ENCODE assay signal across 2 cellular contexts in the genomic region with DNA sequence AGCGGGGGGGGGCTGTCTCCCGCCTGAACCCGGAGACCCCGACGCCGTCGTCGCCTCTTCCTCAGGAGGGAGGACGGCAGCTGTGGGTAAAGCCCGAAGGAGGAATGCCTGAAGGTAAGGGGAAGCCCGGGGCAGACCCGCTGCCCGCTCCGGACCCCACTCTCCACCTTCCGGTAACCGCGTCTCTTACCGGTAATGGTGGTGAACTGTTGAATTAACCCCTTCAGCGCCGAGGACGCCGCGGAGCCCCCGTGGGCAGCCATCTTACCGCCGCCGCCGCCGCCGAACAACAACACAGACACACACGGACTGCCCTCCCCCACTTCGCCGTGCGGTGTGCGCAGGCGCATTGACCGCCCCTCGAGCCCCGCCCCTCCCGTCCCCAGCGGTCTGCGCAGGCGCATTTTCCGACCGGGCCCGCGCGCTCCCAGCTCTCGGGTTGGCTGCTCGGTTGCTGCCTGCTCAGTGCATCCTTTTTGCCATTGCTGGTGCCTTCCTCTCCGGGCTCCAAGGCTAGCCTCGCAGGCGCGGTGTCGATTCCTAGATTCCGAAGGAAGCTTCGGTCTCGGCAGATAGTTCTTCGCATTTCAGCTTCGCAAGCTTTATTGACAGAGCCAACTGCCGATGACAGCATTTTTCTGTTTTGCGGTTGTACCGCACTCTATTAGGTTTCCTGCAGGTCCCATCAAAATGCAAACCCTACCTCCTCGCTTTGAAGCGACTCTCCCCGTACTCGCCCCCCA.
TF ChIP-seq lines count a peak whose summit lies in the region.

A gene with protein sequence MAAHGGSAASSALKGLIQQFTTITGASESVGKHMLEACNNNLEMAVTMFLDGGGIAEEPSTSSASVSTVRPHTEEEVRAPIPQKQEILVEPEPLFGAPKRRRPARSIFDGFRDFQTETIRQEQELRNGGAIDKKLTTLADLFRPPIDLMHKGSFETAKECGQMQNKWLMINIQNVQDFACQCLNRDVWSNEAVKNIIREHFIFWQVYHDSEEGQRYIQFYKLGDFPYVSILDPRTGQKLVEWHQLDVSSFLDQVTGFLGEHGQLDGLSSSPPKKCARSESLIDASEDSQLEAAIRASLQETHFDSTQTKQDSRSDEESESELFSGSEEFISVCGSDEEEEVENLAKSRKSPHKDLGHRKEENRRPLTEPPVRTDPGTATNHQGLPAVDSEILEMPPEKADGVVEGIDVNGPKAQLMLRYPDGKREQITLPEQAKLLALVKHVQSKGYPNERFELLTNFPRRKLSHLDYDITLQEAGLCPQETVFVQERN (minus strand): TSS at position 291 of the 743 bp plus-strand sequence. CDS start 28 bp downstream, at position 263.

TF ChIP-seq in IMR-90, 13 proteins besides CTCF, POLR2A, EP300 and RAD21:
- TF ChIP-seq RFX5 (IDR thresholded peaks at IDR 0.05; ENCODE audit: low read depth, low read length), result 0 out of 2 replicates have a peak, but pooled peaks have one; percentile 23
- no peak for TF ChIP-seq CEBPB (IDR thresholded peaks at IDR 0.05; ENCODE audit: low read depth, low read length)
- no peak for TF ChIP-seq BHLHE40 (IDR thresholded peaks at IDR 0.05; ENCODE audit: low read depth, low read length)
- TF ChIP-seq, protein P1, sequence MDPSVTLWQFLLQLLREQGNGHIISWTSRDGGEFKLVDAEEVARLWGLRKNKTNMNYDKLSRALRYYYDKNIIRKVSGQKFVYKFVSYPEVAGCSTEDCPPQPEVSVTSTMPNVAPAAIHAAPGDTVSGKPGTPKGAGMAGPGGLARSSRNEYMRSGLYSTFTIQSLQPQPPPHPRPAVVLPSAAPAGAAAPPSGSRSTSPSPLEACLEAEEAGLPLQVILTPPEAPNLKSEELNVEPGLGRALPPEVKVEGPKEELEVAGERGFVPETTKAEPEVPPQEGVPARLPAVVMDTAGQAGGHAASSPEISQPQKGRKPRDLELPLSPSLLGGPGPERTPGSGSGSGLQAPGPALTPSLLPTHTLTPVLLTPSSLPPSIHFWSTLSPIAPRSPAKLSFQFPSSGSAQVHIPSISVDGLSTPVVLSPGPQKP (IDR thresholded peaks at IDR 0.05; ENCODE audit: borderline replicate concordance, low read depth, low read length), result no peak
- TF ChIP-seq MXI1 (IDR thresholded peaks at IDR 0.05; ENCODE audit: borderline replicate concordance, low read depth, low read length), result no peak
- TF ChIP-seq SMC3 (IDR thresholded peaks at IDR 0.05; ENCODE audit: low read depth, low read length), result no peak
- TF ChIP-seq USF2 (IDR thresholded peaks at IDR 0.05; ENCODE audit: low read depth, low read length), result no peak
- no peak for TF ChIP-seq FOS (IDR thresholded peaks at IDR 0.05; ENCODE audit: low read depth, low read length)
- peak; percentile 72 for TF ChIP-seq MAZ (IDR thresholded peaks at IDR 0.05; ENCODE audit: borderline replicate concordance, low read depth, low read length)
- TF ChIP-seq NFE2L2 (IDR thresholded peaks at IDR 0.05; ENCODE audit: low read depth, low read length), result no peak
- TF ChIP-seq RCOR1 (IDR thresholded peaks at IDR 0.05; ENCODE audit: insufficient replicate concordance, low read length), result no peak
- no peak for TF ChIP-seq CHD1 (IDR thresholded peaks at IDR 0.05; ENCODE audit: low read depth, low read length)
- TF ChIP-seq MAFK (IDR thresholded peaks at IDR 0.05; ENCODE audit: low read depth, low read length), result 0 out of 2 replicates have a peak, but pooled peaks have one; percentile 35

TF ChIP-seq in endothelial cell of umbilical vein, 7 proteins besides CTCF, POLR2A, EP300 and RAD21:
- no peak for TF ChIP-seq MAX (IDR thresholded peaks at IDR 0.05; ENCODE audit: insufficient read depth, insufficient read length)
- no peak for TF ChIP-seq MYC (IDR thresholded peaks at IDR 0.05; ENCODE audit: low read depth, low read length)
- TF ChIP-seq POLR2AphosphoS5 (IDR thresholded peaks at IDR 0.05; ENCODE audit: insufficient read depth, low read depth, low read length), result peak; percentile 86
- no peak for TF ChIP-seq EZH2 (IDR thresholded peaks at IDR 0.05; ENCODE audit: borderline replicate concordance, low read depth, low read length, severe bottlenecking)
- TF ChIP-seq FOS (IDR thresholded peaks at IDR 0.05; ENCODE audit: borderline replicate concordance, insufficient read depth, low read length), result no peak
- no peak for TF ChIP-seq GATA2 (IDR thresholded peaks at IDR 0.05; ENCODE audit: insufficient read depth, insufficient read length, low read depth, low read length)
- TF ChIP-seq JUN (IDR thresholded peaks at IDR 0.05; ENCODE audit: borderline replicate concordance, insufficient read depth, insufficient read length, low read depth), result no peak
